1 cellular context compared by ENCODE assay signal in the genomic region with DNA sequence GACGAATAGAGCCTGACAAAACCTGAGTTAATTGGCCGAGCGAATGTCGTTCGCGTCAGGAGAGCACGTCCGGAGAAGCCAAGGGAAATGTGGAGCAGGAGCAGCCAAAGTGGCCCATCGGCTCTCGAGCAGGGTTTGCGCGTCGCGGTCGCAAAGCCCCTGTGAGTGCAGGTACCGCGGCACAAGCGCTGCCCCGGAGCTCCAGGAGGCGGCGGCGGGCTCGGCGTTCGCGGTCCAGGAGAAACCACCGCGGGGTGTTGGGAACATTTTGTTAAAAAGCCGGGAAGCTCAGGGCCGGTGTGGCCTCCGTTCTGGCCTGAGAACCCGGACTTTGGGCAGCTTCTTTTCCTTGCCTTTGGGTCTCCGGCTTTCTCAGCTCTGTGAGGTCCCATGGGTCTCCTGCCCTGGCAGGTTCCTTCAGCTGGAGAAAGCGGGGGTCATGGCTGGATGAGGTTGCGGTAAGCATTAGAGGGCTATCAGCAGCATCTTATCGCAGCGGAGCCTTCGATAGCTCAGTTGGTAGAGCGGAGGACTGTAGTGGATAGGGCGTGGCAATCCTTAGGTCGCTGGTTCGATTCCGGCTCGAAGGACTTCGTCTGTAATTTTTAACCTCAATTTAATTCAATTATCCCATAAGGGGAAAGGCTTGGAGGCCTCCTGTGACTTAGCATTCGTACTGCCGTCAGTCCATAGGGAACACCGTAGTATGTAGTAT.
A peak's percentile ranks its signal among the peaks of the same experiment; 100 is the strongest.
TF ChIP-seq lines count a peak whose summit lies in the region.

No MANE protein-coding gene starts in this region.

TF ChIP-seq in HepG2, 621 proteins besides CTCF, POLR2A, EP300 and RAD21 (continues in another document):
- TF ChIP-seq RARG (CRISPR knock-in tag; IDR thresholded peaks at IDR 0.05; ENCODE audit: low read depth) (0 out of 2 replicates have a peak, but pooled peaks have one; percentile 59), ZNF33A (CRISPR knock-in tag; IDR thresholded peaks at IDR 0.05; ENCODE audit: borderline replicate concordance) (peak; percentile 66; the same call in 1 of the 2 replicates), ZMAT3 (CRISPR knock-in tag; conservative IDR thresholded peaks at IDR 0.05) (0 out of 2 replicates have a peak, but pooled peaks have one; percentile 83), ZSCAN25 (CRISPR knock-in tag; IDR thresholded peaks at IDR 0.05) (peak; percentile 65), ZNF607 (CRISPR knock-in tag; IDR thresholded peaks at IDR 0.05; ENCODE audit: borderline replicate concordance) (peak; percentile 67), BHLHE40 (IDR thresholded peaks at IDR 0.05; ENCODE audit: low read length) (peak; percentile 28; the same call in 1 of the 2 replicates), PHF8 (CRISPR knock-in tag; IDR thresholded peaks at IDR 0.05) (peak; percentile 91), ZNF136 (CRISPR knock-in tag; IDR thresholded peaks at IDR 0.05; ENCODE audit: low read depth) (peak; percentile 22; the same call in 1 of the 2 replicates), ZHX1 (CRISPR knock-in tag; IDR thresholded peaks at IDR 0.05; ENCODE audit: low read depth) (peak; percentile 75), NR2F1 (CRISPR knock-in tag; IDR thresholded peaks at IDR 0.05) (peak in 1 of 2 experiments; percentile 69; a peak in 2 of 4 replicates), ZNF234 (CRISPR knock-in tag; conservative IDR thresholded peaks at IDR 0.05) (0 out of 2 replicates have a peak, but pooled peaks have one; percentile 24), MNT (IDR thresholded peaks at IDR 0.05) (no peak), MXD3 (CRISPR knock-in tag; IDR thresholded peaks at IDR 0.05) (no peak; the same call in 1 of the 2 replicates), ZFAT (CRISPR knock-in tag; conservative IDR thresholded peaks at IDR 0.05) (no peak), RXRA (CRISPR knock-in tag; IDR thresholded peaks at IDR 0.05) (peak; percentile 65; the same call in 1 of the 2 replicates), ZNF772 (CRISPR knock-in tag; IDR thresholded peaks at IDR 0.05) (peak; percentile 60), GLMP (CRISPR knock-in tag; IDR thresholded peaks at IDR 0.05; ENCODE audit: borderline replicate concordance) (0 out of 2 replicates have a peak, but pooled peaks have one; percentile 8), BORCS8-MEF2B (CRISPR knock-in tag; IDR thresholded peaks at IDR 0.05) (peak; percentile 93; the same call in 1 of the 2 replicates), ZBTB21 (CRISPR knock-in tag; IDR thresholded peaks at IDR 0.05) (peak; percentile 14; the same call in 1 of the 2 replicates), FOXJ3 (CRISPR knock-in tag; IDR thresholded peaks at IDR 0.05; ENCODE audit: borderline replicate concordance) (no peak; the same call in 1 of the 2 replicates), KDM5B (CRISPR knock-in tag; IDR thresholded peaks at IDR 0.05; ENCODE audit: borderline replicate concordance) (peak; percentile 94), ZNF737 (CRISPR knock-in tag; IDR thresholded peaks at IDR 0.05; ENCODE audit: borderline replicate concordance) (peak; percentile 79; the same call in 1 of the 2 replicates), SP140L (CRISPR knock-in tag; IDR thresholded peaks at IDR 0.05; ENCODE audit: borderline replicate concordance) (0 out of 2 replicates have a peak, but pooled peaks have one; percentile 65), ZFP37 (CRISPR knock-in tag; IDR thresholded peaks at IDR 0.05; ENCODE audit: borderline replicate concordance) (peak; percentile 11; the same call in 1 of the 2 replicates), SNRNP70 (IDR thresholded peaks at IDR 0.05; ENCODE audit: low read depth, low read length) (no peak), DNMT3B (CRISPR knock-in tag; conservative IDR thresholded peaks at IDR 0.05) (peak; percentile 61; the same call in 1 of the 2 replicates), FOXA1 (IDR thresholded peaks at IDR 0.05) (no peak), FOXA1 (CRISPR knock-in tag; IDR thresholded peaks at IDR 0.05) (peak; percentile 5; the same call in 1 of the 2 replicates), MBNL3 (CRISPR knock-in tag; conservative IDR thresholded peaks at IDR 0.05) (0 out of 2 replicates have a peak, but pooled peaks have one; percentile 50), ZNF770 (CRISPR knock-in tag; IDR thresholded peaks at IDR 0.05) (peak; percentile 8; the same call in 1 of the 2 replicates), ZNF33B (CRISPR knock-in tag; IDR thresholded peaks at IDR 0.05) (peak; percentile 50; the same call in 1 of the 2 replicates), SP4 (CRISPR knock-in tag; IDR thresholded peaks at IDR 0.05) (peak; percentile 69), ZNF503 (CRISPR knock-in tag; IDR thresholded peaks at IDR 0.05) (peak; percentile 66), AKAP8 (CRISPR knock-in tag; IDR thresholded peaks at IDR 0.05) (0 out of 2 replicates have a peak, but pooled peaks have one; percentile 55), BRD4 (CRISPR knock-in tag; IDR thresholded peaks at IDR 0.05) (0 out of 2 replicates have a peak, but pooled peaks have one; percentile 17), NCOA1 (CRISPR knock-in tag; IDR thresholded peaks at IDR 0.05) (no peak), SRY (CRISPR knock-in tag; IDR thresholded peaks at IDR 0.05) (peak; percentile 53; the same call in 1 of the 2 replicates), ZNF143 (CRISPR knock-in tag; IDR thresholded peaks at IDR 0.05) (peak; percentile 12; the same call in 1 of the 2 replicates), MTA1 (CRISPR knock-in tag; IDR thresholded peaks at IDR 0.05; ENCODE audit: borderline replicate concordance) (peak; percentile 67; the same call in 1 of the 2 replicates), YY1 (IDR thresholded peaks at IDR 0.05; ENCODE audit: insufficient read depth, insufficient replicate concordance, low read depth, low read length) (peak; percentile 69), ZNF878 (CRISPR knock-in tag; IDR thresholded peaks at IDR 0.05) (peak; percentile 22; the same call in 1 of the 2 replicates), GPN1 (CRISPR knock-in tag; IDR thresholded peaks at IDR 0.05; ENCODE audit: borderline replicate concordance) (peak; percentile 5; the same call in 1 of the 2 replicates), PHF21A (CRISPR knock-in tag; IDR thresholded peaks at IDR 0.05) (peak; percentile 71; the same call in 1 of the 2 replicates), ZNF589 (CRISPR knock-in tag; conservative IDR thresholded peaks at IDR 0.05) (peak; percentile 73; the same call in 1 of the 2 replicates), JUND (CRISPR knock-in tag; IDR thresholded peaks at IDR 0.05) (peak; percentile 59; the same call in 1 of the 2 replicates)
- TF ChIP-seq, protein P1, sequence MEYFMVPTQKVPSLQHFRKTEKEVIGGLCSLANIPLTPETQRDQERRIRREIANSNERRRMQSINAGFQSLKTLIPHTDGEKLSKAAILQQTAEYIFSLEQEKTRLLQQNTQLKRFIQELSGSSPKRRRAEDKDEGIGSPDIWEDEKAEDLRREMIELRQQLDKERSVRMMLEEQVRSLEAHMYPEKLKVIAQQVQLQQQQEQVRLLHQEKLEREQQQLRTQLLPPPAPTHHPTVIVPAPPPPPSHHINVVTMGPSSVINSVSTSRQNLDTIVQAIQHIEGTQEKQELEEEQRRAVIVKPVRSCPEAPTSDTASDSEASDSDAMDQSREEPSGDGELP (IDR thresholded peaks at IDR 0.05; ENCODE audit: borderline replicate concordance, low read depth), result peak; percentile 59
- TF ChIP-seq, protein P2, sequence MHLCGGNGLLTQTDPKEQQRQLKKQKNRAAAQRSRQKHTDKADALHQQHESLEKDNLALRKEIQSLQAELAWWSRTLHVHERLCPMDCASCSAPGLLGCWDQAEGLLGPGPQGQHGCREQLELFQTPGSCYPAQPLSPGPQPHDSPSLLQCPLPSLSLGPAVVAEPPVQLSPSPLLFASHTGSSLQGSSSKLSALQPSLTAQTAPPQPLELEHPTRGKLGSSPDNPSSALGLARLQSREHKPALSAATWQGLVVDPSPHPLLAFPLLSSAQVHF (CRISPR knock-in tag; IDR thresholded peaks at IDR 0.05), result peak; percentile 17; the same call in 1 of the 2 replicates
